21 cellular contexts compared by ENCODE assay signal in the genomic region with DNA sequence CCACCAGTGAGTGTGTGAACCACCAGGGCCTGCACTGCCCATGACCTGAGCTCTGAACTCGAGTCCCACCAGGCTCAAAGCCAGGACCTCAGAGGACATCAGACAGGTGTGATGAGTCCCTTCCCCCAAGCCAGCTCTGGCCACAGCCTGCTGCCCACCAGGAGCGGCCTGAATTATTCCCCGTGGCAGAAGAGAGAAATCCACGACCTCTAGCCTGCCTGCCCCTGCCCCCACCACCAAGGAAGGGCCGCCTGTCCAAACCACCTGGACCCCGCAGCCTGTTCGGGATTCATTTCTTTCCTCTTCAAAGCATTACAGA.
DNase-seq lines count a peak whose midpoint lies in the region; ATAC-seq, FAIRE-seq and TF ChIP-seq lines count a peak whose summit lies in the region.
"Had no signal": no experiment of that assay in that cellular context is flagged by ENCODE, and none has a peak within 500 bp of the region (broad histone marks: within the 10 kb centered on the region; RNA-seq: fewer than 3 reads in every experiment).

No MANE protein-coding gene starts in this region.

- no peak for TF ChIP-seq EP300 in sigmoid colon (IDR thresholded peaks at IDR 0.05)

- no peaks in the 10 kb centered on the region for H3K9me3 Mint-ChIP-seq in endothelial cell (ENCODE audit: unreplicated experiment)

- intact Hi-C loops in cardiac septum (cut with DNase I), result no loop called here
- intact Hi-C loops in left ventricle myocardium superior (cut with micrococcal nuclease), result no loop called here
- intact Hi-C loops in kidney (cut with DNase I), result no loop called here
- intact Hi-C loops in sigmoid colon (cut with DNase I), result no loop called here

- H3K36me3 ChIP-seq in RWPE2 (ENCODE audit: low read depth) (no peaks in the 10 kb centered on the region), kidney (ENCODE audit: control insufficient read depth in 1 of 2, insufficient read depth in 2 of 2, low read length in 2 of 2) (peaks cover 3% of the 10 kb centered on the region in 2 donors), sigmoid colon (peaks cover 0 to 12% (median 2%) of the 10 kb centered on the region in 4 donors)
- H3K36me3 ChIP-seq: SJCRH30 had no signal

- no peaks in the 10 kb centered on the region for H3K4me1 Mint-ChIP-seq in endothelial cell (ENCODE audit: unreplicated experiment)
- H3K4me1 Mint-ChIP-seq: B cell had no signal

- H3K36me3 Mint-ChIP-seq in endothelial cell (ENCODE audit: low read depth, unreplicated experiment), result peaks cover 8% of the 10 kb centered on the region

- H3K27me3 ChIP-seq in RWPE2 (ENCODE audit: insufficient read depth, poor library complexity, severe bottlenecking), result no peaks in the 10 kb centered on the region
- no peaks in the 10 kb centered on the region for H3K27me3 ChIP-seq in sigmoid colon
- H3K27me3 ChIP-seq: SJCRH30 had no signal

- TF ChIP-seq CTCF in RWPE2 (IDR thresholded peaks at IDR 0.05; ENCODE audit: poor library complexity, severe bottlenecking) (no peak), kidney (IDR thresholded peaks at IDR 0.05; ENCODE audit: borderline replicate concordance, extremely low read depth, insufficient read depth) (no peak), sigmoid colon (IDR thresholded peaks at IDR 0.05) (no peak), endothelial cell (IDR thresholded peaks at IDR 0.05; ENCODE audit: unreplicated experiment) (no peak)

- DNase-seq in cardiac septum (ENCODE audit: low spot score) (peak; percentile 43), left ventricle myocardium superior (no peak), RWPE2 (ENCODE audit: low spot score) (peak; percentile 26), kidney (peak; percentile 36), sigmoid colon (peak; percentile 42), endothelial cell (ENCODE audit: low spot score) (no peak), cortex of kidney (lab: John Stamatoyannopoulos, UW) (no peak), DMS153 (lab: John Stamatoyannopoulos, UW) (no peak)
- DNase-seq: DMS79, HCEC 1CT, NCI-H1105, NCI-H2029 treated with DMSO at 0.1 percent for 48 hours, NCI-H226, NCI-H510A treated with DMSO at 0.1 percent for 48 hours, NCI-H748 treated with DMSO at 0.1 percent for 48 hours, SJCRH30 had no signal

- H3K27ac Mint-ChIP-seq in endothelial cell (ENCODE audit: unreplicated experiment), result no peak overlapping the region
- H3K27ac Mint-ChIP-seq: B cell had no signal

- WGBS in sigmoid colon, 2 donors, result 88 to 93% methylated on average over 7 of the region's 7 CpGs

- H3K27ac ChIP-seq in RWPE2 (ENCODE audit: poor library complexity, severe bottlenecking) (no peak overlapping the region), kidney (ENCODE audit: low read depth in 2 of 2, low read length in 2 of 2) (no peak overlapping the region), sigmoid colon (no peak overlapping the region)
- H3K27ac ChIP-seq: KMS-11, RWPE1, SJCRH30 had no signal

- FAIRE-seq in kidney (lab: Jason Lieb, UNC), result no peak
- FAIRE-seq: A204.1, HTR-8/SVneo had no signal

- no peak for ATAC-seq in left ventricle myocardium superior
- no peak for ATAC-seq in RWPE2 (ENCODE audit: low read depth)

- no peaks in the 10 kb centered on the region for H3K4me1 ChIP-seq in RWPE2 (ENCODE audit: insufficient read depth, poor library complexity, severe bottlenecking)
- H3K4me1 ChIP-seq in kidney (ENCODE audit: control insufficient read depth in 1 of 2, insufficient read depth in 1 of 2, low read depth in 1 of 2, low read length in 2 of 2), result peaks cover 0 to 5% of the 10 kb centered on the region in 2 donors
- H3K4me1 ChIP-seq in sigmoid colon, result no peaks in the 10 kb centered on the region

- no peak overlapping the region for H3K9ac ChIP-seq in kidney (ENCODE audit: low read length in 2 of 2)
- H3K9ac ChIP-seq: KMS-11 had no signal

- H3K9me3 ChIP-seq in RWPE2 (ENCODE audit: severe bottlenecking) (no peaks in the 10 kb centered on the region), kidney (ENCODE audit: control insufficient read depth in 1 of 2, low read length in 2 of 2) (no peaks in the 10 kb centered on the region), sigmoid colon (no peaks in the 10 kb centered on the region)
- H3K9me3 ChIP-seq: SJCRH30 had no signal

- H3K4me3 ChIP-seq in RWPE2 (ENCODE audit: severe bottlenecking) (no peak overlapping the region), kidney (ENCODE audit: low read length in 2 of 2) (no peak overlapping the region), sigmoid colon (no peak overlapping the region)
- H3K4me3 ChIP-seq: SJCRH30 had no signal

- no peak for TF ChIP-seq POLR2A in sigmoid colon (IDR thresholded peaks at IDR 0.05)

- no peak overlapping the region for H3K4me3 Mint-ChIP-seq in endothelial cell (ENCODE audit: unreplicated experiment)
- H3K4me3 Mint-ChIP-seq: B cell had no signal

- H3K27me3 Mint-ChIP-seq in endothelial cell (ENCODE audit: unreplicated experiment), result no peaks in the 10 kb centered on the region
- H3K27me3 Mint-ChIP-seq: B cell had no signal

Comparison
In these comparisons a context has a peak if more than half of its experiments do, and no peak if none do; other contexts are left out.
1. DNase-seq: peak in cardiac septum (single experiment), RWPE2 (single experiment), kidney (single experiment) and sigmoid colon (single experiment); none in left ventricle myocardium superior (single experiment), endothelial cell (single experiment), cortex of kidney (single experiment) and DMS153 (single experiment).